34 cellular contexts compared by ENCODE assay signal in genomic region chr4:81227968-81228367, GRCh38. TPM values are rescaled to one million over a fixed set of nuclear protein-coding genes. Genes with fewer than 3 reads are reported as not detected.
"Had no signal": no experiment of that assay in that cellular context is flagged by ENCODE, and none has a peak within 500 bp of the region (broad histone marks: within the 10 kb centered on the region; RNA-seq: fewer than 3 reads in every experiment).

No MANE protein-coding gene starts in this region.

- DNase-seq: activated CD4-positive, alpha-beta memory T cell treated with anti-CD3 and anti-CD28 coated beads for 36 hours; activated CD4-positive, alpha-beta T cell treated with anti-CD3 and anti-CD28 coated beads for 36 hours; activated CD4-positive, alpha-beta T cell treated with anti-CD3 and anti-CD28 coated beads, Interleukin-2, amount 10 ng/mL, durations not matched to agents 24 days and 14 days; activated CD4-positive, CD25-positive, alpha-beta regulatory T cell; activated CD4-positive, CD25-positive, alpha-beta regulatory T cell treated with anti-CD3 and anti-CD28 coated beads, Interleukin-2, amount 50 U/mL, for 72 hours; activated CD8-positive, alpha-beta memory T cell treated with anti-CD3 and anti-CD28 coated beads, Interleukin-2, amount 10 ng/mL, durations not matched to agents 7 days and 5 days; activated CD8-positive, alpha-beta memory T cell treated with anti-CD3 and anti-CD28 coated beads, Interleukin-2, amount 50 U/mL, for 4 hours; activated CD8-positive, alpha-beta T cell treated with anti-CD3 and anti-CD28 coated beads, Interleukin-2, amount 10 ng/mL, durations not matched to agents 7 days and 5 days; activated effector memory CD4-positive, alpha-beta T cell treated with anti-CD3 and anti-CD28 coated beads, Interleukin-2, amount 50 U/mL, for 16 hours; activated naive CD4-positive, alpha-beta T cell treated with anti-CD3 and anti-CD28 coated beads for 36 hours; activated naive CD8-positive, alpha-beta T cell treated with anti-CD3 and anti-CD28 coated beads for 36 hours; activated naive CD8-positive, alpha-beta T cell treated with anti-CD3 and anti-CD28 coated beads, Interleukin-2, amount 50 U/mL, for 24 hours; activated T-cell treated with anti-CD3 and anti-CD28 coated beads, Interleukin-2, amount 50 U/mL, for 1 hour; activated T-cell treated with anti-CD3 and anti-CD28 coated beads, Interleukin-2, amount 50 U/mL, for 48 hours; adrenal gland; amygdala; aorta; body of pancreas; caudate nucleus; effector CD8-positive, alpha-beta T cell; esophagus squamous epithelium; foreskin melanocyte; heart right ventricle; T1000; WERI-Rb-1 had no signal

- H3K36me3 Mint-ChIP-seq: activated CD4-positive, alpha-beta memory T cell treated with anti-CD3 and anti-CD28 coated beads for 36 hours; activated CD8-positive, alpha-beta memory T cell treated with anti-CD3 and anti-CD28 coated beads, Interleukin-2, amount 10 ng/mL, durations not matched to agents 7 days and 5 days; activated naive CD4-positive, alpha-beta T cell treated with anti-CD3 and anti-CD28 coated beads, Interleukin-2, amount 50 U/mL, for 24 hours had no signal

- H3K27ac ChIP-seq: adrenal gland, body of pancreas, epithelial cell of prostate, esophagus squamous epithelium, gastroesophageal sphincter, heart right ventricle, hepatocyte, WERI-Rb-1 had no signal

- H3K4me1 Mint-ChIP-seq: activated CD4-positive, alpha-beta T cell treated with anti-CD3 and anti-CD28 coated beads for 36 hours; activated CD4-positive, alpha-beta T cell treated with anti-CD3 and anti-CD28 coated beads, Interleukin-2, amount 10 ng/mL, durations not matched to agents 24 days and 14 days; activated CD8-positive, alpha-beta memory T cell treated with anti-CD3 and anti-CD28 coated beads, Interleukin-2, amount 10 ng/mL, durations not matched to agents 7 days and 5 days; activated naive CD4-positive, alpha-beta T cell treated with anti-CD3 and anti-CD28 coated beads, Interleukin-2, amount 50 U/mL, for 24 hours; activated naive CD8-positive, alpha-beta T cell treated with anti-CD3 and anti-CD28 coated beads for 36 hours; activated naive CD8-positive, alpha-beta T cell treated with anti-CD3 and anti-CD28 coated beads, Interleukin-2, amount 50 U/mL, for 24 hours had no signal

- H3K27me3 ChIP-seq: adrenal gland, body of pancreas, esophagus squamous epithelium, gastroesophageal sphincter, heart right ventricle, hepatocyte had no signal

- H3K4me2 ChIP-seq: hepatocyte had no signal

- H3K27me3 Mint-ChIP-seq: activated CD4-positive, alpha-beta memory T cell treated with anti-CD3 and anti-CD28 coated beads for 36 hours; activated CD4-positive, alpha-beta T cell treated with anti-CD3 and anti-CD28 coated beads, Interleukin-2, amount 10 ng/mL, durations not matched to agents 24 days and 14 days had no signal

- H2AFZ ChIP-seq: hepatocyte had no signal

- ATAC-seq: activated CD4-positive, alpha-beta T cell treated with anti-CD3 and anti-CD28 coated beads for 36 hours; activated CD8-positive, alpha-beta memory T cell treated with anti-CD3 and anti-CD28 coated beads, Interleukin-2, amount 10 ng/mL, durations not matched to agents 7 days and 5 days; activated CD8-positive, alpha-beta T cell treated with anti-CD3 and anti-CD28 coated beads, Interleukin-2, amount 10 ng/mL, durations not matched to agents 7 days and 5 days; activated naive CD8-positive, alpha-beta T cell treated with anti-CD3 and anti-CD28 coated beads, Interleukin-2, amount 50 U/mL, for 24 hours; body of pancreas; gastroesophageal sphincter; heart right ventricle had no signal

- H3K4me1 ChIP-seq: adrenal gland, body of pancreas, esophagus squamous epithelium, gastroesophageal sphincter, heart right ventricle had no signal

- H3K27ac Mint-ChIP-seq: activated CD4-positive, alpha-beta memory T cell treated with anti-CD3 and anti-CD28 coated beads for 36 hours; activated CD4-positive, alpha-beta T cell treated with anti-CD3 and anti-CD28 coated beads for 36 hours; activated CD4-positive, alpha-beta T cell treated with anti-CD3 and anti-CD28 coated beads, Interleukin-2, amount 10 ng/mL, durations not matched to agents 24 days and 14 days; activated CD8-positive, alpha-beta memory T cell treated with anti-CD3 and anti-CD28 coated beads, Interleukin-2, amount 10 ng/mL, durations not matched to agents 7 days and 5 days; activated CD8-positive, alpha-beta T cell treated with anti-CD3 and anti-CD28 coated beads, Interleukin-2, amount 10 ng/mL, durations not matched to agents 7 days and 5 days; activated naive CD4-positive, alpha-beta T cell treated with anti-CD3 and anti-CD28 coated beads for 36 hours; activated naive CD4-positive, alpha-beta T cell treated with anti-CD3 and anti-CD28 coated beads, Interleukin-2, amount 50 U/mL, for 24 hours; activated naive CD8-positive, alpha-beta T cell treated with anti-CD3 and anti-CD28 coated beads for 36 hours; activated naive CD8-positive, alpha-beta T cell treated with anti-CD3 and anti-CD28 coated beads, Interleukin-2, amount 50 U/mL, for 24 hours; activated T-helper 1 cell treated with anti-CD3 and anti-CD28 coated beads, Interleukin-12 subunit alpha, Interleukin-12 subunit beta, Interleukin-2, Interleukin-4 antibody, amounts not matched to agents 30 ng/mL and 10 ng/mL and 1 ng/mL, durations not matched to agents 14 hours and 24 hours and 36 hours; activated T-helper 2 cell treated with anti-CD3 and anti-CD28 coated beads, Interferon-gamma antibody, Interleukin-2, Interleukin-4, amounts not matched to agents 10 μg/mL and 5 μg/mL and 100 μg/mL, durations not matched to agents 14 hours and 24 hours and 36 hours; T-helper 2 cell treated with Interferon-gamma antibody and Interleukin-4, amounts not matched to agents 5 μg/mL and 100 μg/mL, for 36 hours had no signal

- H3K9me3 ChIP-seq: adrenal gland, body of pancreas, gastroesophageal sphincter had no signal

- H3K4me3 Mint-ChIP-seq: activated CD4-positive, alpha-beta memory T cell treated with anti-CD3 and anti-CD28 coated beads for 36 hours; activated CD4-positive, alpha-beta T cell treated with anti-CD3 and anti-CD28 coated beads for 36 hours; activated CD4-positive, alpha-beta T cell treated with anti-CD3 and anti-CD28 coated beads, Interleukin-2, amount 10 ng/mL, durations not matched to agents 24 days and 14 days; activated CD8-positive, alpha-beta memory T cell treated with anti-CD3 and anti-CD28 coated beads, Interleukin-2, amount 10 ng/mL, durations not matched to agents 7 days and 5 days; activated CD8-positive, alpha-beta T cell treated with anti-CD3 and anti-CD28 coated beads, Interleukin-2, amount 10 ng/mL, durations not matched to agents 7 days and 5 days; activated naive CD4-positive, alpha-beta T cell treated with anti-CD3 and anti-CD28 coated beads for 36 hours; activated naive CD4-positive, alpha-beta T cell treated with anti-CD3 and anti-CD28 coated beads, Interleukin-2, amount 50 U/mL, for 24 hours; activated naive CD8-positive, alpha-beta T cell treated with anti-CD3 and anti-CD28 coated beads for 36 hours; activated naive CD8-positive, alpha-beta T cell treated with anti-CD3 and anti-CD28 coated beads, Interleukin-2, amount 50 U/mL, for 24 hours; activated T-helper 1 cell treated with anti-CD3 and anti-CD28 coated beads, Interleukin-12 subunit alpha, Interleukin-12 subunit beta, Interleukin-2, Interleukin-4 antibody, amounts not matched to agents 30 ng/mL and 10 ng/mL and 1 ng/mL, durations not matched to agents 14 hours and 24 hours and 36 hours; T-helper 2 cell treated with Interferon-gamma antibody and Interleukin-4, amounts not matched to agents 5 μg/mL and 100 μg/mL, for 36 hours had no signal

- H3K79me2 ChIP-seq: hepatocyte had no signal

RNA-seq across cellular contexts. Expression of gene PRKG2, which starts 12.9 kb away (rescaled TPM):
- total RNA-seq: chondrocyte, endothelial cell of umbilical vein had no signal
